ENCODE assay signal across 12 cellular contexts in genomic region chr2:43133336-43133707, GRCh38.
DNase-seq lines count a peak whose midpoint lies in the region; ATAC-seq and TF ChIP-seq lines count a peak whose summit lies in the region.
"Had no signal": no experiment of that assay in that cellular context is flagged by ENCODE, and none has a peak within 500 bp of the region (broad histone marks: within the 10 kb centered on the region; RNA-seq: fewer than 3 reads in every experiment).

No MANE protein-coding gene starts in this region.

- peak overlapping the region; percentile 72 for H3K9ac ChIP-seq in KMS-11

- H3K27ac ChIP-seq in CD4-positive, alpha-beta memory T cell (ENCODE audit: low read depth, low read length): peak overlapping the region; percentile 83
- peak overlapping the region; percentile 94 for H3K27ac ChIP-seq in KMS-11
- H3K27ac ChIP-seq: testis had no signal

- no peaks in the 10 kb centered on the region for H3K27me3 ChIP-seq in CD4-positive, alpha-beta memory T cell (ENCODE audit: insufficient read depth, low read length)
- H3K27me3 ChIP-seq in KMS-11 (ENCODE audit: insufficient read depth, low read depth): no peaks in the 10 kb centered on the region
- H3K27me3 ChIP-seq: dorsolateral prefrontal cortex, hepatocyte, testis had no signal

- peak overlapping the region in 7 of 8 donors; percentile 41 to 86 (median 75) for H3K4me3 Mint-ChIP-seq in CD4-positive, alpha-beta memory T cell
- peak overlapping the region; percentile 46 for H3K4me3 Mint-ChIP-seq in central memory CD8-positive, alpha-beta T cell

- peak overlapping the region in 1 of 2 donors; percentile 26 for H3K4me3 ChIP-seq in CD4-positive, alpha-beta memory T cell (ENCODE audit: low read length in 2 of 2)
- H3K4me3 ChIP-seq in KMS-11 (IDR thresholded peaks at IDR 0.05; ENCODE audit: insufficient read depth, low read depth, low read length): no peak overlapping the region
- H3K4me3 ChIP-seq: dorsolateral prefrontal cortex, hepatocyte, testis had no signal

- H4K20me1 ChIP-seq in KMS-11 (ENCODE audit: insufficient read depth): no peaks in the 10 kb centered on the region

- H3K79me2 ChIP-seq in KMS-11 (ENCODE audit: insufficient read depth, low read depth): no peaks in the 10 kb centered on the region
- H3K79me2 ChIP-seq: hepatocyte had no signal

- POLR2A ChIA-PET in CD4-positive, alpha-beta memory T cell (lab: Charles Lee; ENCODE audit: partially characterized antibody): interaction anchor here (1.1 to 65.0 kb wide), 7 partner anchors 7 to 322 kb away, joined by 3 to 6960 read pairs (median 9); partner anchors contain the start of gene ZFP36L2

- no peaks in the 10 kb centered on the region for H3K27me3 Mint-ChIP-seq in CD4-positive, alpha-beta memory T cell
- H3K27me3 Mint-ChIP-seq in central memory CD8-positive, alpha-beta T cell: no peaks in the 10 kb centered on the region

- CTCF ChIA-PET in CD4-positive, alpha-beta memory T cell (lab: Charles Lee; ENCODE audit: partially characterized antibody): interaction anchor here (0.9 to 18.4 kb wide), 11 partner anchors 16 to 351 kb away, joined by 3 to 445 read pairs (median 6); partner anchors contain the start of gene ZFP36L2

- DNase-seq in CD4-positive, alpha-beta memory T cell: peak in 1 of 5 donors; percentile 52
- DNase-seq in central memory CD8-positive, alpha-beta T cell (ENCODE audit: low spot score in 2 of 2): no peak
- DNase-seq in omental fat pad (ENCODE audit: low spot score) (peak; percentile 3), AG08395 (ENCODE audit: low spot score) (no peak)
- DNase-seq: DMS79, NCI-H446 treated with DMSO at 0.1 percent for 48 hours, testis had no signal

- peaks cover 72 to 100% (median 87%) of the 10 kb centered on the region in 4 donors for H3K4me1 Mint-ChIP-seq in CD4-positive, alpha-beta memory T cell
- peaks cover 86% of the 10 kb centered on the region for H3K4me1 Mint-ChIP-seq in central memory CD8-positive, alpha-beta T cell

- no peak for ATAC-seq in central memory CD8-positive, alpha-beta T cell (replicated peaks; ENCODE audit: extremely low read depth, poor library complexity, severe bottlenecking)
- ATAC-seq in omental fat pad (ENCODE audit: low FRiP score) (no peak), GM19328 (IDR thresholded peaks at IDR 0.05; ENCODE audit: unreplicated experiment) (no peak), GM18517 (IDR thresholded peaks at IDR 0.05; ENCODE audit: unreplicated experiment) (no peak)

- peak overlapping the region; percentile 97 to 100 (median 100) for H3K27ac Mint-ChIP-seq in CD4-positive, alpha-beta memory T cell
- peak overlapping the region; percentile 98 for H3K27ac Mint-ChIP-seq in central memory CD8-positive, alpha-beta T cell (ENCODE audit: low read depth)

- intact Hi-C loops in CD4-positive, alpha-beta memory T cell (cut with micrococcal nuclease): loop anchor here (5.0 kb wide), 1 partner anchor 294 kb away; no protein-coding TSS in a partner anchor

- H3K9me3 ChIP-seq in CD4-positive, alpha-beta memory T cell (ENCODE audit: control insufficient read depth in 1 of 2, low read length in 2 of 2): no peaks in the 10 kb centered on the region
- H3K9me3 ChIP-seq: testis had no signal

- no peaks in the 10 kb centered on the region for H3K9me3 Mint-ChIP-seq in CD4-positive, alpha-beta memory T cell
- H3K9me3 Mint-ChIP-seq in central memory CD8-positive, alpha-beta T cell: no peaks in the 10 kb centered on the region

- TF ChIP-seq CTCF in KMS-11 (conservative IDR thresholded peaks at IDR 0.05; ENCODE audit: low read depth, low read length) (no peak), omental fat pad (IDR thresholded peaks at IDR 0.05) (no peak)

- no peaks in the 10 kb centered on the region for H3K36me3 ChIP-seq in CD4-positive, alpha-beta memory T cell (ENCODE audit: insufficient read depth, low read length)
- H3K36me3 ChIP-seq in KMS-11 (ENCODE audit: insufficient read depth): no peaks in the 10 kb centered on the region

- peaks cover 100% of the 10 kb centered on the region for H3K4me1 ChIP-seq in CD4-positive, alpha-beta memory T cell (ENCODE audit: insufficient read depth, low read length)
- peaks cover 88% of the 10 kb centered on the region for H3K4me1 ChIP-seq in KMS-11 (ENCODE audit: low read depth, poor library complexity, severe bottlenecking)

- peak overlapping the region; percentile 99 for H3K4me2 ChIP-seq in KMS-11
- H3K4me2 ChIP-seq: hepatocyte had no signal

- H2AFZ ChIP-seq in KMS-11 (ENCODE audit: low read depth): peak overlapping the region; percentile 70; the same call in 1 of the 2 replicates
- H2AFZ ChIP-seq: hepatocyte had no signal

- H3K36me3 Mint-ChIP-seq in CD4-positive, alpha-beta memory T cell: no peaks in the 10 kb centered on the region
- H3K36me3 Mint-ChIP-seq in central memory CD8-positive, alpha-beta T cell (ENCODE audit: insufficient read depth): peaks cover 24% of the 10 kb centered on the region
